3 cellular contexts compared by ENCODE assay signal in genomic region chr7:2315787-2316186, GRCh38.
A peak's percentile ranks its signal among the peaks of the same experiment; 100 is the strongest.
TF ChIP-seq lines count a peak whose summit lies in the region.

No MANE protein-coding gene starts in this region.

TF ChIP-seq in A549, 52 proteins besides CTCF, POLR2A, EP300 and RAD21:
- TF ChIP-seq ESRRA (IDR thresholded peaks at IDR 0.05; ENCODE audit: borderline replicate concordance, low read length) (no peak), CHD4 (IDR thresholded peaks at IDR 0.05; ENCODE audit: borderline replicate concordance) (0 out of 2 replicates have a peak, but pooled peaks have one; percentile 13), EHMT2 (IDR thresholded peaks at IDR 0.05; ENCODE audit: low read depth) (no peak)

TF ChIP-seq in HEK293, 187 proteins besides CTCF, POLR2A, EP300 and RAD21:
- TF ChIP-seq ZNF529 (tag by site-specific recombination; IDR thresholded peaks at IDR 0.05; ENCODE audit: insufficient replicate concordance) (no peak), ZNF138 (tag by site-specific recombination; IDR thresholded peaks at IDR 0.05; ENCODE audit: borderline replicate concordance) (no peak), ZNF202 (tag by site-specific recombination; IDR thresholded peaks at IDR 0.05; ENCODE audit: borderline replicate concordance) (no peak), ZNF221 (tag by site-specific recombination; IDR thresholded peaks at IDR 0.05; ENCODE audit: borderline replicate concordance) (no peak), HOXC10 (CRISPR knock-in tag; IDR thresholded peaks at IDR 0.05) (no peak), ZNF146 (tag by site-specific recombination; IDR thresholded peaks at IDR 0.05) (no peak), MZF1 (tag by site-specific recombination; IDR thresholded peaks at IDR 0.05; ENCODE audit: borderline replicate concordance) (no peak), ZFHX2 (tag by site-specific recombination; conservative IDR thresholded peaks at IDR 0.05) (peak; percentile 47), YY1 (tag by site-specific recombination; IDR thresholded peaks at IDR 0.05) (no peak), FEZF1 (tag by site-specific recombination; IDR thresholded peaks at IDR 0.05) (no peak), ZNF792 (tag by site-specific recombination; IDR thresholded peaks at IDR 0.05) (no peak), EGR2 (tag by site-specific recombination; IDR thresholded peaks at IDR 0.05; ENCODE audit: low read depth) (peak; percentile 49; the same call in 1 of the 2 replicates)

TF ChIP-seq in K562, 482 proteins besides CTCF, POLR2A, EP300 and RAD21:
- no peak for TF ChIP-seq TAF1 (IDR thresholded peaks at IDR 0.05; ENCODE audit: control insufficient read depth, extremely low read depth, insufficient read depth, low read length, severe bottlenecking)
- TF ChIP-seq ZNF24 (IDR thresholded peaks at IDR 0.05), result peak; percentile 70
- no peak for TF ChIP-seq ZBTB9 (CRISPR knock-in tag; IDR thresholded peaks at IDR 0.05)
